In the genomic region with DNA sequence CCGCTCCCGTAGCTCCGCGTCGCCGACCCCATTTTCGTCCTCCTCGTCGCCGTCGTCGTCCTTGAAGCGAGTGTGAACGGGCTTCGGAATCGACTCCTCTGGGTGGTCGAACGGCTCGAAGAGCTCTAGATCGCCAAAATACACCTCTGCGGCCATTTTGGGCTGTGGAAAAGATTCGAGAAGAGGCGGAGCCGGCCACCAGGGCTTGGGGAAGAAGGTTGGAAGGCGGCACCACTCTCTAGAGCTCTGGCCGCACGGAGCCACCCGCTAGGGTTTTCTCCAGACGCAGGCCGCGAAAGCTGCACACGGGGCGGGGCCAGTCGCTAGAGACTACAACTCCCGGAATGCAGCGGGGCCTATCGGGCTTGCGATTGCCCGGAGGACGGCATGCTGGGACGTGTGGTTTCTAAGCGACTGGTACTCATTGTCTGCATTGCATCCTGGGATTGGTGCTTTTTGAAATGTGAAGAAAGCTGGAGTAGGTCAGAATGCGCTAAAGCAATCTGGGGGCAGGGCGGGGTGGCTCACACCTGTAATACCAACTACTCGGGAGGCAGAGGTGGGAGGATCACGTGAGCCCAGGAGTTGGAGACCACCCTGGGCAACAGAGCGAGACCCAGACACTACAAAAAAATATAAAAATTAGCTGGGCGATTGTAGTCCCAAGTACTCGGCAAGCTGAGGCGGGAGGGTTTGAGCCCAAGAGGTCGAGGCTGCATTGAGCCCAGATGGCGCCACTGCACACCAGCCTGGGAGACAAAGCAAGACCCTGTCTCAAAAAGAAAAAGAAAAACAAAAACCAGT, we compare ENCODE assay signal across 8 cellular contexts. TPM values are rescaled to one million over a fixed set of nuclear protein-coding genes. Genes with fewer than 3 reads are reported as not detected.
A peak's percentile ranks its signal among the peaks of the same experiment; 100 is the strongest.
DNase-seq lines count a peak whose midpoint lies in the region; ATAC-seq and TF ChIP-seq lines count a peak whose summit lies in the region.

A gene (minus strand): TSS at position 248 of the 804 bp plus-strand sequence. CDS start 92 bp downstream, at position 156.

- BruUV-seq in Caco-2 (replicated peaks; lab: Mats Ljungman, UMichigan) = TSS peak; percentile 67

- H3K27me3 Mint-ChIP-seq in Caco-2 (ENCODE audit: insufficient read depth, unreplicated experiment) (no peaks in the 10 kb centered on the region), memory B cell (no peaks in the 10 kb centered on the region)
- no peaks in the 10 kb centered on the region for H3K27me3 Mint-ChIP-seq in effector memory CD8-positive, alpha-beta T cell

- H3K4me3 ChIP-seq in Caco-2 (ENCODE audit: low read depth, low read length) = peak within 1 kb of the TSS; percentile 74

- H3K27me3 ChIP-seq in Caco-2 (replicated peaks; ENCODE audit: control insufficient read depth, insufficient read depth, low read length) = no peaks in the 10 kb centered on the region

- 0 out of 2 replicates have a peak, but pooled peaks cover 8% of the 10 kb centered on the region for H3K4me1 ChIP-seq in Caco-2

- peaks cover 82% of the 10 kb centered on the region for H3K36me3 Mint-ChIP-seq in Caco-2 (ENCODE audit: insufficient read depth, unreplicated experiment)
- H3K36me3 Mint-ChIP-seq in effector memory CD8-positive, alpha-beta T cell (ENCODE audit: insufficient read depth) = peaks cover 59% of the 10 kb centered on the region
- peaks cover 3% of the 10 kb centered on the region for H3K36me3 Mint-ChIP-seq in memory B cell

- H3K9me3 ChIP-seq in Caco-2 = no peaks in the 10 kb centered on the region

- peak in 1 of 2 experiments; percentile 18 for TF ChIP-seq CTCF in Caco-2 (IDR thresholded peaks at IDR 0.05; ENCODE audit: insufficient read depth in 1 of 2, low read depth in 1 of 2, low read length in 1 of 2, severe bottlenecking in 1 of 2, unreplicated experiment in 1 of 2)

- intact Hi-C loops in Caco-2 (cut with micrococcal nuclease; ENCODE audit: unreplicated experiment) = loop anchor here (1.0 kb wide), 1 partner anchor 26 kb away; a partner anchor contains a TSS

- ATAC-seq in GM21360 (IDR thresholded peaks at IDR 0.05; ENCODE audit: unreplicated experiment) (peak; percentile 80), memory B cell (ENCODE audit: low read depth) (peak; percentile 88)
- ATAC-seq in effector memory CD8-positive, alpha-beta T cell (replicated peaks) = peak; percentile 91

- peaks cover 2% of the 10 kb centered on the region; the same call in 1 of the 2 replicates for H3K36me3 ChIP-seq in Caco-2 (ENCODE audit: control insufficient read depth, insufficient read depth, low read length)

- H3K4me1 Mint-ChIP-seq in Caco-2 (ENCODE audit: low read depth, unreplicated experiment) (peaks cover 6% of the 10 kb centered on the region), memory B cell (peaks cover 18% of the 10 kb centered on the region)
- peaks cover 26 to 30% of the 10 kb centered on the region in 2 donors for H3K4me1 Mint-ChIP-seq in effector memory CD8-positive, alpha-beta T cell (ENCODE audit: low read depth in 2 of 2)

- DNase-seq in Caco-2 (peak; percentile 98), HT1080 (ENCODE audit: low read depth) (peak; percentile 98), NOMO-1 treated with DMSO at 0.1 percent for 48 hours (lab: John Stamatoyannopoulos, UW; ENCODE audit: unreplicated experiment) (peak; percentile 99), memory B cell (ENCODE audit: low spot score in 2 of 2) (peak; percentile 90 to 93)
- peak; percentile 89 to 91 for DNase-seq in activated CD8-positive, alpha-beta memory T cell treated with anti-CD3 and anti-CD28 coated beads for 4 hours (ENCODE audit: low read depth in 2 of 2)
- DNase-seq in effector memory CD8-positive, alpha-beta T cell = peak; percentile 93 to 95 (median 94)
- DNase-seq in stimulated activated CD8-positive, alpha-beta memory T cell treated with anti-CD3 and anti-CD28 coated beads, Interleukin-12 subunit alpha, Interleukin-12 subunit beta, amount 100 ng/mL, for 24 hours (ENCODE audit: extremely low read depth) = peak; percentile 90

- H3K4me3 Mint-ChIP-seq in Caco-2 (ENCODE audit: unreplicated experiment) (peak within 1 kb of the TSS; percentile 95), memory B cell (peak within 1 kb of the TSS; percentile 96)
- peak within 1 kb of the TSS; percentile 95 to 97 for H3K4me3 Mint-ChIP-seq in effector memory CD8-positive, alpha-beta T cell

- H3K27ac Mint-ChIP-seq in Caco-2 (ENCODE audit: unreplicated experiment) (peak within 1 kb of the TSS; percentile 99), memory B cell (peak within 1 kb of the TSS; percentile 87)
- peak within 1 kb of the TSS; percentile 95 to 98 for H3K27ac Mint-ChIP-seq in effector memory CD8-positive, alpha-beta T cell

- CTCF ChIA-PET in Caco-2 (lab: Charles Lee) = interaction anchor here (0.5 to 1.8 kb wide), 7 partner anchors 9 to 807 kb away, joined by 3 to 27 read pairs (median 4); a partner anchor contains a TSS

- POLR2A ChIA-PET in Caco-2 (lab: Charles Lee) = interaction anchor here (0.6 to 2.2 kb wide), 17 partner anchors 9 to 275 kb away, joined by 3 to 48 read pairs (median 5); a partner anchor contains a TSS

- H3K9me3 Mint-ChIP-seq in Caco-2 (ENCODE audit: unreplicated experiment) = no peaks in the 10 kb centered on the region
- H3K9me3 Mint-ChIP-seq in effector memory CD8-positive, alpha-beta T cell = no peaks in the 10 kb centered on the region
- H3K9me3 Mint-ChIP-seq in memory B cell = no peaks in the 10 kb centered on the region

RNA-seq across cellular contexts. Expression of the gene that starts here (rescaled TPM):
- total RNA-seq in Caco-2 (2022) = 37.5 and 40.1 TPM in 2 replicates
- total RNA-seq in HT1080 (2014; rRNA removed; shearing (Covaris generic)) = 15.9 and 19.6 TPM in 2 replicates
- polyA plus RNA-seq in HT1080 (2015; cell fraction: cytosol; rRNA removed) = 17.6 and 18.5 TPM in 2 replicates
- polyA plus RNA-seq in HT1080 (2015; cell fraction: nucleus; rRNA removed) = 63.9 and 65.8 TPM in 2 replicates

Comparison
In these comparisons a context has a peak if more than half of its experiments do, and no peak if none do; other contexts are left out.
1. Peak in every context shown above with its lines: DNase-seq, ATAC-seq and H3K4me3 ChIP-seq.